ENCODE assay signal across 8 cellular contexts in the genomic region with DNA sequence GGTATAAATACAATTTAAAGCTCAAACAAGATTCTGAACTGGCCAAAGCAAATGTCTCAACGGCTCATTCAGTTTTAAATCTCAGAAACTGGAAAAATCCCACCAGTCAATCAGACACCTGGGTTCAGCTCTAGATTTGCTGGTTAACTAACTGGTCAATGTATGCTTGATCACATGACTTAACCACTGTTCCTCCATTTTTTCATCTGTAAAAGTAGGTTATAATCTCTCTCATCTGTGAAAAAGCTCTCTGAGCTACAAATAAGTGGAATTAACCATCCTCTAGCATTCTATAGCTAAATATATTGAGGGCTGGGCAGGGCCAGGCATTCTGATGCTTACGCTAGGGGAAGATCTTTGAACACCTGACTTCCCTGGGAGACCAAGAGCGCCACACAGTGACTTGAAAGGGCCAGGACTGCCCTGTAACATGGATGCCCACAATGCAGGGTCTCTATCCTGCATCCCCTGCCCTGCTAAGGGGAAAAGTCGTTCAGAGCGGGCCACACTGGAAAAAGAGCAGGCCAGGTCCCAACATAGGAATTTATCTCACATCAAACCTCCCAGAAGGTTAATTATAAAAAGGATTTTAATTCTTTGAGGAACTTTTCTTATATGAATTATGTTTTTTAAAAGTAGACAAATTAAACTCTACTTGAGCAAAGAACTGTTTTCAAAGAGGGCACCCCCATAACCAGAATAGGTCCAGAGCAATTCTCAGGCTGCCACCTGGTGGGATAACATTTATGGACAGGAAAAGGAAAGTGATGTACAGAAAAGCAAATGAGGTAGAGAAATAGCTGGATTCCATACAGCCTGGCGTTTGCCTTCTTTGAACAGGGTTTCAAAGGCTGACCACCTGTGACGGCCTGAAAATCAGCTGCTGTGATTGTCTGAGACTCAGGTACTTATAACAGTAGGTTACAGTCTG. TPM values are rescaled to one million over a fixed set of nuclear protein-coding genes. Genes with fewer than 3 reads are reported as not detected.
DNase-seq lines count a peak whose midpoint lies in the region; ATAC-seq and TF ChIP-seq lines count a peak whose summit lies in the region.

No MANE protein-coding gene starts in this region.

- no peak for ATAC-seq in activated CD4-positive, CD25-positive, alpha-beta regulatory T cell treated with anti-CD3 and anti-CD28 coated beads, Interleukin-2, amount 50 U/mL, for 24 hours
- ATAC-seq in activated B cell treated with CpG ODN at 0.5 μM for 24 hours (ENCODE audit: low read depth) (peak; percentile 43), GM19455 (IDR thresholded peaks at IDR 0.05; ENCODE audit: unreplicated experiment) (no peak)

- peaks cover 2% of the 10 kb centered on the region for H3K27me3 Mint-ChIP-seq in activated B cell treated with CpG ODN at 0.5 μM for 24 hours
- H3K27me3 Mint-ChIP-seq in nephron progenitor cell (ENCODE audit: low read depth, poor library complexity), result peaks cover 19% of the 10 kb centered on the region

- POLR2A ChIA-PET in activated B cell treated with CpG ODN at 0.5 μM for 24 hours (lab: Charles Lee), result interaction anchor here (0.6 to 4.6 kb wide), 9 partner anchors 7 to 261 kb away, joined by 3 to 44 read pairs (median 8); a partner anchor contains a TSS

- CTCF ChIA-PET in activated B cell treated with CpG ODN at 0.5 μM for 24 hours (lab: Charles Lee), result interaction anchor here (0.6 to 3.7 kb wide), 22 partner anchors 8 to 415 kb away, joined by 3 to 32 read pairs (median 8); a partner anchor contains a TSS

- no peaks in the 10 kb centered on the region for H3K9me3 Mint-ChIP-seq in activated B cell treated with CpG ODN at 0.5 μM for 24 hours
- H3K9me3 Mint-ChIP-seq in nephron progenitor cell, result no peaks in the 10 kb centered on the region

- H3K27me3 ChIP-seq in H7 (ENCODE audit: control insufficient read depth, insufficient read depth, low read length), result peaks cover 2% of the 10 kb centered on the region; the same call in 1 of the 2 replicates

- peaks cover 61% of the 10 kb centered on the region for H3K4me1 Mint-ChIP-seq in activated B cell treated with CpG ODN at 0.5 μM for 24 hours
- H3K4me1 Mint-ChIP-seq in nephron progenitor cell, result peaks cover 48% of the 10 kb centered on the region

- H3K4me3 Mint-ChIP-seq in activated B cell treated with CpG ODN at 0.5 μM for 24 hours (peak overlapping the region; percentile 89), nephron progenitor cell (peak overlapping the region; percentile 97)

- peak overlapping the region; percentile 80 for H3K27ac Mint-ChIP-seq in activated B cell treated with CpG ODN at 0.5 μM for 24 hours
- peak overlapping the region; percentile 59 for H3K27ac Mint-ChIP-seq in nephron progenitor cell

- H3K4me3 ChIP-seq in H7 (ENCODE audit: insufficient read depth, low read depth, low read length), result no peak overlapping the region

- no peak for TF ChIP-seq CTCF in activated B cell treated with CpG ODN at 0.5 μM for 24 hours (IDR thresholded peaks at IDR 0.05)
- TF ChIP-seq CTCF in nephron progenitor cell (IDR thresholded peaks at IDR 0.05), result peak; percentile 36

- H3K36me3 Mint-ChIP-seq in activated B cell treated with CpG ODN at 0.5 μM for 24 hours (ENCODE audit: low read depth) (peaks cover 22% of the 10 kb centered on the region), nephron progenitor cell (ENCODE audit: low read depth) (peaks cover 16% of the 10 kb centered on the region)

- peak; percentile 34 for DNase-seq in activated CD4-positive, CD25-positive, alpha-beta regulatory T cell treated with anti-CD3 and anti-CD28 coated beads, Interleukin-2, amount 50 U/mL, for 72 hours
- DNase-seq in H7, result peak; percentile 71
- DNase-seq in NCI-H1092 treated with DMSO at 0.1 percent for 48 hours (lab: John Stamatoyannopoulos, UW), result peak; percentile 18
- no peak for DNase-seq in activated B cell treated with CpG ODN at 0.5 μM for 24 hours
- peak; percentile 22 for DNase-seq in fibroblast of gingiva (ENCODE audit: low read depth)
- peak; percentile 44 for DNase-seq in nephron progenitor cell

- H3K36me3 ChIP-seq in H7 (replicated peaks; ENCODE audit: control insufficient read depth, insufficient read depth, low read length), result peaks cover 5% of the 10 kb centered on the region

- intact Hi-C loops in activated B cell treated with CpG ODN at 0.5 μM for 24 hours (cut with micrococcal nuclease), result loop anchor here (1.0 to 5.0 kb wide), 4 partner anchors 8 to 615 kb away; a partner anchor contains a TSS

RNA-seq across cellular contexts. Expression of a gene that starts 1.8 kb away (rescaled TPM):
- total RNA-seq in H7 (2014; rRNA removed; shearing (Covaris generic)), result 12.1 and 13.3 TPM in 2 replicates
- 27.4 and 29.6 TPM in 2 replicates for total RNA-seq in activated B cell treated with CpG ODN at 0.5 μM for 24 hours

RNA-seq across cellular contexts. Expression of a gene that starts 22.0 kb away (rescaled TPM):
- 4.6 and 5.3 TPM in 2 replicates for total RNA-seq in H7 (2014; rRNA removed; shearing (Covaris generic))
- total RNA-seq in activated B cell treated with CpG ODN at 0.5 μM for 24 hours, result 18.3 and 18.6 TPM in 2 replicates

RNA-seq across cellular contexts. Expression of a gene that starts 44.8 kb away (rescaled TPM):
- total RNA-seq in H7 (2014; rRNA removed; shearing (Covaris generic)), result 20.0 and 27.5 TPM in 2 replicates
- total RNA-seq in activated B cell treated with CpG ODN at 0.5 μM for 24 hours, result 37.1 and 40.7 TPM in 2 replicates
